ENCODE assay signal across 7 cellular contexts in the genomic region with DNA sequence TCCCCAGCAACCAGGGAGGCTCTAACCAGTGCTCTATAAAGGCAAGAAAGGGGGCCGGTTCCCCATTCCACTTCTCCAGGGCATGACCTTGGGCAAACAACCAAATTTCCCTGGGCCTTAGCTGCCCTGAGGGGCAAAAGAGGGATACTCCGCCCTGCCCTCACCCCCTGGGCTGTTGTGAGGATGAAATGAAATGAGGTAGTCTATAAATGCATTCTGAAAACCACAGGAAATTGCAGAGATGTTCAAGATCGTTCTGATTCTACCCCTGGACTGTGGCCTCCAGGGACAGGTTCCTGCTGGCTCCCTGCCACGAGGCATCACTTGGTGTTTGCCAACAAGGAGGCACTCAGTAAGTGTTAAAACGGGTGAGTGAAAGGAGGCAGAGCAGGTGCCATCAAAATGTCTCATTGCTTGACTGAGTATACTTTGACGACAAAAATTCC. TPM values are rescaled to one million over a fixed set of nuclear protein-coding genes. Genes with fewer than 3 reads are reported as not detected.
DNase-seq lines count a peak whose midpoint lies in the region; ATAC-seq, FAIRE-seq and TF ChIP-seq lines count a peak whose summit lies in the region.

No MANE protein-coding gene starts in this region.

- H3K4me3 ChIP-seq in kidney (ENCODE audit: low read length in 2 of 2): no peak overlapping the region

- peak overlapping the region; percentile 58 to 79 for H3K27ac ChIP-seq in kidney (ENCODE audit: low read depth in 2 of 2, low read length in 2 of 2)

- H3K9me3 ChIP-seq in kidney (ENCODE audit: control insufficient read depth in 1 of 2, low read length in 2 of 2): no peaks in the 10 kb centered on the region

- peak; percentile 5 for TF ChIP-seq POLR2A in GM15510 (IDR thresholded peaks at IDR 0.05; ENCODE audit: borderline replicate concordance, extremely low read depth, insufficient read length)

- intact Hi-C loops in kidney (cut with DNase I): loop anchor here (10.0 kb wide), 1 partner anchor 89 kb away; no protein-coding TSS in a partner anchor

- DNase-seq in NCI-H2171 (lab: John Stamatoyannopoulos, UW): peak; percentile 76
- peak; percentile 42 for DNase-seq in activated gamma-delta T cell treated with anti-CD3 and anti-CD28 coated beads, Interleukin-2, amount 50 U/mL, for 16 hours (ENCODE audit: low read depth)
- DNase-seq in kidney: peak; percentile 78
- no peak for DNase-seq in NCI-H2107 treated with DMSO at 0.1 percent for 48 hours (lab: John Stamatoyannopoulos, UW; ENCODE audit: unreplicated experiment)
- DNase-seq in dedifferentiated amniotic fluid mesenchymal stem cell (ENCODE audit: extremely low spot score): no peak

- no peak for FAIRE-seq in kidney (lab: Jason Lieb, UNC)

- H3K36me3 ChIP-seq in kidney (ENCODE audit: control insufficient read depth in 1 of 2, insufficient read depth in 2 of 2, low read length in 2 of 2): no peaks in the 10 kb centered on the region

- peaks cover 54 to 57% of the 10 kb centered on the region in 2 donors for H3K4me1 ChIP-seq in kidney (ENCODE audit: control insufficient read depth in 1 of 2, insufficient read depth in 1 of 2, low read depth in 1 of 2, low read length in 2 of 2)

- ATAC-seq in GM21390 (IDR thresholded peaks at IDR 0.05; ENCODE audit: unreplicated experiment): no peak

- peak overlapping the region in 1 of 2 donors; percentile 42 for H3K9ac ChIP-seq in kidney (ENCODE audit: low read length in 2 of 2)

- TF ChIP-seq CTCF in kidney (IDR thresholded peaks at IDR 0.05; ENCODE audit: borderline replicate concordance, extremely low read depth, insufficient read depth): no peak

RNA-seq across cellular contexts. Expression of a gene that starts 5.7 kb away (rescaled TPM):
- total RNA-seq in kidney: 79.7 TPM
- 15.5 TPM for polyA plus RNA-seq in kidney (ENCODE audit: insufficient read depth, low read depth, low replicate concordance)

Comparison
In these comparisons a context has a peak if more than half of its experiments do, and no peak if none do; other contexts are left out.
1. DNase-seq: peak in NCI-H2171 (single experiment), activated gamma-delta T cell treated with anti-CD3 and anti-CD28 coated beads, Interleukin-2, amount 50 U/mL, for 16 hours (single experiment) and kidney (single experiment); none in NCI-H2107 treated with DMSO at 0.1 percent for 48 hours (single experiment) and dedifferentiated amniotic fluid mesenchymal stem cell (single experiment).